Comparison of ENCODE assay signal across 21 cellular contexts in the genomic region with DNA sequence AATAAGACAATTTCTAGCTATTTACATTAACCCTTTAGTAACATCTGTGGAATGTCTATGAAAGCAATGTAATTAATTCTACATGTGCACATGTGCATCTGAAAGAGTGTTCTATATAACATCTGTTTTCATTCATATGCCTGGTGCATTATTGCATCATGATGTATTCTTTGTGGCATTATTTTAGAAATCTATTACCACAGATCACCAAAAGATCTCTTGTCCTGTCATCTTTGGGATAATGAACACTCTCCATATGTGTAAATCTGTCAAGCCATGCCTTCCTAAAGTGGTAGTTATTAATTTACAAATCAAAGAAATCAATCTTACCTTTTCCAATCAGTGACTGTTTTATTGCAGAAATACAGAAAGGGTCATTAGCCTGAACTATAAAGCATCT.
DNase-seq lines count a peak whose midpoint lies in the region; ATAC-seq and TF ChIP-seq lines count a peak whose summit lies in the region.
"Had no signal": no experiment of that assay in that cellular context is flagged by ENCODE, and none has a peak within 500 bp of the region (broad histone marks: within the 10 kb centered on the region; RNA-seq: fewer than 3 reads in every experiment).

No MANE protein-coding gene starts in this region.

- H3K27ac Mint-ChIP-seq in mesothelial cell of epicardium, result no peak overlapping the region
- H3K27ac Mint-ChIP-seq: CD8-positive, alpha-beta memory T cell; IgD-negative memory B cell had no signal

- no peak for TF ChIP-seq CTCF in HFF-Myc (IDR thresholded peaks at IDR 0.05; ENCODE audit: low read depth, low read length, missing control alignments)
- TF ChIP-seq CTCF in fibroblast of the aortic adventitia (IDR thresholded peaks at IDR 0.05; ENCODE audit: insufficient read depth, low read length), result no peak
- TF ChIP-seq CTCF in MM.1S (IDR thresholded peaks at IDR 0.05; ENCODE audit: low read length), result no peak
- no peak for TF ChIP-seq CTCF in mesothelial cell of epicardium (IDR thresholded peaks at IDR 0.05; ENCODE audit: unreplicated experiment)

- H3K4me3 ChIP-seq in ACC112 (ENCODE audit: low read depth, low read length) (no peak overlapping the region), HFF-Myc (replicated peaks; ENCODE audit: low read depth, low read length) (no peak overlapping the region), adipocyte (ENCODE audit: low read length) (no peak overlapping the region), fibroblast of the aortic adventitia (ENCODE audit: low read depth, low read length) (no peak overlapping the region), MM.1S (ENCODE audit: low read length) (no peak overlapping the region)
- H3K4me3 ChIP-seq: SJSA1 had no signal

- DNase-seq in HFF-Myc (ENCODE audit: extremely low read depth, low read depth) (peak; percentile 46), adipocyte (ENCODE audit: low read depth) (peak; percentile 70), fibroblast of the aortic adventitia (ENCODE audit: low read depth) (peak; percentile 45), retina (no peak), MM.1S (no peak), mesothelial cell of epicardium (ENCODE audit: low spot score in 2 of 2, unreplicated experiment in 2 of 2) (no peak)
- DNase-seq: 8988T; CD8-positive, alpha-beta memory T cell; DMS53; GOT3; HCEC 1CT; NCI-H1694; NCI-H2081 treated with DMSO at 0.1 percent for 48 hours; NCI-H2171 treated with DMSO at 0.1 percent for 48 hours; NCI-H524 treated with DMSO at 0.1 percent for 48 hours had no signal

- H3K9me3 ChIP-seq in adipocyte (ENCODE audit: control insufficient read depth, low read length), result peaks cover 15% of the 10 kb centered on the region
- H3K9me3 ChIP-seq in MM.1S (replicated peaks; ENCODE audit: insufficient read depth, low read length), result no peaks in the 10 kb centered on the region
- H3K9me3 ChIP-seq: SJSA1 had no signal

- ATAC-seq in HG02763 (IDR thresholded peaks at IDR 0.05; ENCODE audit: unreplicated experiment), result no peak
- ATAC-seq: Right ventricle myocardium inferior had no signal

- H3K9me2 ChIP-seq in MM.1S (replicated peaks; ENCODE audit: insufficient read depth, low read length), result no peaks in the 10 kb centered on the region

- H3K4me3 Mint-ChIP-seq in mesothelial cell of epicardium, result no peak overlapping the region
- H3K4me3 Mint-ChIP-seq: CD8-positive, alpha-beta memory T cell; IgD-negative memory B cell had no signal

- H3K79me2 ChIP-seq in ACC112 (ENCODE audit: control insufficient read depth, insufficient read depth, low read length, unreplicated experiment), result no peaks in the 10 kb centered on the region
- H3K79me2 ChIP-seq in MM.1S (ENCODE audit: low read length), result no peaks in the 10 kb centered on the region

- peaks cover 7% of the 10 kb centered on the region for H3K36me3 Mint-ChIP-seq in mesothelial cell of epicardium
- H3K36me3 Mint-ChIP-seq: IgD-negative memory B cell had no signal

- H3K27me3 ChIP-seq in ACC112 (ENCODE audit: insufficient read depth, low read length) (no peaks in the 10 kb centered on the region), adipocyte (replicated peaks; ENCODE audit: control insufficient read depth, insufficient read depth, low read length) (no peaks in the 10 kb centered on the region), MM.1S (replicated peaks; ENCODE audit: insufficient read depth, low read length) (no peaks in the 10 kb centered on the region)
- H3K27me3 ChIP-seq: SJSA1 had no signal

- H3K4me1 ChIP-seq in ACC112 (ENCODE audit: control insufficient read depth, insufficient read depth, low read length, unreplicated experiment), result peaks cover 27% of the 10 kb centered on the region
- peaks cover 40% of the 10 kb centered on the region for H3K4me1 ChIP-seq in adipocyte (ENCODE audit: control insufficient read depth, insufficient read depth, low read length)
- H3K4me1 ChIP-seq in MM.1S (ENCODE audit: low read length), result no peaks in the 10 kb centered on the region

- no peaks in the 10 kb centered on the region for H4K20me1 ChIP-seq in MM.1S (ENCODE audit: insufficient read depth, low read length)

- H3K27ac ChIP-seq in ACC112 (ENCODE audit: low read depth, low read length), result peak overlapping the region; percentile 54
- no peak overlapping the region for H3K27ac ChIP-seq in MM.1S (ENCODE audit: low read length)
- H3K27ac ChIP-seq: C4-2B, SJSA1 had no signal

- no peak overlapping the region for H2AFZ ChIP-seq in ACC112 (ENCODE audit: low read length, unreplicated experiment)
- no peak overlapping the region for H2AFZ ChIP-seq in MM.1S (ENCODE audit: low read length)

- no peaks in the 10 kb centered on the region for H3K36me3 ChIP-seq in ACC112 (ENCODE audit: insufficient read depth, low read length)
- no peaks in the 10 kb centered on the region for H3K36me3 ChIP-seq in adipocyte (ENCODE audit: control insufficient read depth, insufficient read depth, low read length, severe bottlenecking)
- no peaks in the 10 kb centered on the region for H3K36me3 ChIP-seq in MM.1S (replicated peaks; ENCODE audit: insufficient read depth, low read length)
- H3K36me3 ChIP-seq: SJSA1 had no signal

- no peaks in the 10 kb centered on the region for H3F3A ChIP-seq in MM.1S (ENCODE audit: insufficient read depth, low read length)

- no peak overlapping the region for H3K4me2 ChIP-seq in MM.1S (ENCODE audit: low read depth, low read length)

- no peaks in the 10 kb centered on the region for H3K4me1 Mint-ChIP-seq in mesothelial cell of epicardium
- H3K4me1 Mint-ChIP-seq: CD8-positive, alpha-beta memory T cell; IgD-negative memory B cell had no signal

- H3K9me3 Mint-ChIP-seq in mesothelial cell of epicardium, result peaks cover 27% of the 10 kb centered on the region

- H3K27me3 Mint-ChIP-seq in mesothelial cell of epicardium (ENCODE audit: low read depth), result peaks cover 1% of the 10 kb centered on the region

- H3K9ac ChIP-seq in adipocyte (ENCODE audit: low read length) (no peak overlapping the region), MM.1S (ENCODE audit: low read length) (no peak overlapping the region)

Comparison
In these comparisons a context has a peak if more than half of its experiments do, and no peak if none do; other contexts are left out.
1. DNase-seq: peak in HFF-Myc (single experiment), adipocyte (single experiment) and fibroblast of the aortic adventitia (single experiment); none in retina (single experiment), MM.1S (single experiment) and mesothelial cell of epicardium (0 of 2).